In the genomic region with DNA sequence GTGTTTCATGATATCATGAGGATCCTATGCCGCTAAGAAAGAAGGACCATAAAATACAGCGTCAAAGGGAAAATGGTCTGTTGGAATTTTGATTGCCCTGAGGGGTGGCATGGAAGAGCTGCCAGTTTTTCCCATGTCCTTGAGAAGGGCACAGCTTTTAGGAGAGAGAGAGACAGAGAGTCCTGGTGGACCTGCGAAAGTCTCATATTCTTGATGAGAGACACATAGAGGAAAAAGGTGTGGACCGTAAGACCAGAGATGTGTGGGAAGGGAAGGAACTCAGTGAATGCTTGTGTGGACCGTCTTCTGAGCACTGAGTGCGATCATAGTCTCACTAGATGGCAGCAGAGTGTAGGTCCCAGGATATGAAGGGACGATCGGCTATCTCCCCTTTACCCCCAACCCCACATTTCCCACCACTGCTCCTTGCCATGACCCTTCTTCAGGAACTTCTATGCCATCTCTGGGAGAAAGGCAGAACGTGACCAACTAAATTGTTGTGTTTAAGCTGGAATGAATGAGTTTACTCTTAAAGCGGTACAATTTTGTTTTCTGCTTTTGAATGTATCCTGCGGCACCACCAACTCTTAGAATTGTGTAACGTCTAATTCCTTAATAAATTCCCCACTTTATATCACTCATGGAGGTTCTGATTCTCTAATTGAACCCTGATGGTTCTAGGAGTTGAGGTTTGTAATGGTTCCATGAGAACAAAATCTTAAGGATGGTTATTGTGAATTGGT, we compare ENCODE assay signal across 9 cellular contexts.
A peak's percentile ranks its signal among the peaks of the same experiment; 100 is the strongest.
DNase-seq lines count a peak whose midpoint lies in the region; ATAC-seq, FAIRE-seq and TF ChIP-seq lines count a peak whose summit lies in the region.
"Had no signal": no experiment of that assay in that cellular context is flagged by ENCODE, and none has a peak within 500 bp of the region (broad histone marks: within the 10 kb centered on the region; RNA-seq: fewer than 3 reads in every experiment).

No MANE protein-coding gene starts in this region.

- H3K27ac ChIP-seq in tibial artery, result no peak overlapping the region

- peak; percentile 32 to 61 for TF ChIP-seq CTCF in tibial artery (IDR thresholded peaks at IDR 0.05)

- DNase-seq in Right ventricle myocardium superior (no peak), cardiac septum (ENCODE audit: low spot score) (no peak), H54 (ENCODE audit: insufficient read length, low spot score) (no peak), NCI-H146 treated with DMSO at 0.1 percent for 48 hours (lab: John Stamatoyannopoulos, UW; ENCODE audit: unreplicated experiment) (peak; percentile 27), iPS-NIHi7 (ENCODE audit: extremely low spot score) (peak; percentile 80), tibial artery (no peak), activated T-cell treated with anti-CD3 and anti-CD28 coated beads for 4 hours (no peak)
- peak; percentile 5 for DNase-seq in activated naive CD8-positive, alpha-beta T cell treated with anti-CD3 and anti-CD28 coated beads, Interleukin-2, amount 50 U/mL, for 24 hours

- TF ChIP-seq POLR2A in H54 (IDR thresholded peaks at IDR 0.05; ENCODE audit: low read depth, low read length), result no peak

- no peaks in the 10 kb centered on the region for H3K9me3 ChIP-seq in tibial artery

- no peak overlapping the region for H3K4me3 Mint-ChIP-seq in activated naive CD8-positive, alpha-beta T cell treated with anti-CD3 and anti-CD28 coated beads, Interleukin-2, amount 50 U/mL, for 24 hours
- H3K4me3 Mint-ChIP-seq: stimulated activated naive CD8-positive, alpha-beta T cell treated with anti-CD3 and anti-CD28 coated beads, Interleukin-15, Interleukin-2, amounts not matched to agents 100 ng/mL and 50 ng/mL, for 24 hours had no signal

- H3K4me1 ChIP-seq in tibial artery, result no peaks in the 10 kb centered on the region

- H3K4me3 ChIP-seq in tibial artery, result no peak overlapping the region

- H3K36me3 ChIP-seq in tibial artery, result no peaks in the 10 kb centered on the region

- H3K27ac Mint-ChIP-seq in activated naive CD8-positive, alpha-beta T cell treated with anti-CD3 and anti-CD28 coated beads, Interleukin-2, amount 50 U/mL, for 24 hours, result no peak overlapping the region
- H3K27ac Mint-ChIP-seq: stimulated activated naive CD8-positive, alpha-beta T cell treated with anti-CD3 and anti-CD28 coated beads, Interleukin-15, Interleukin-2, amounts not matched to agents 100 ng/mL and 50 ng/mL, for 24 hours had no signal

- no peaks in the 10 kb centered on the region for H3K9me3 Mint-ChIP-seq in activated naive CD8-positive, alpha-beta T cell treated with anti-CD3 and anti-CD28 coated beads, Interleukin-2, amount 50 U/mL, for 24 hours
- H3K9me3 Mint-ChIP-seq: stimulated activated naive CD8-positive, alpha-beta T cell treated with anti-CD3 and anti-CD28 coated beads, Interleukin-15, Interleukin-2, amounts not matched to agents 100 ng/mL and 50 ng/mL, for 24 hours had no signal

- ATAC-seq in Right ventricle myocardium superior (ENCODE audit: poor library complexity), result peak; percentile 81
- ATAC-seq in activated naive CD8-positive, alpha-beta T cell treated with anti-CD3 and anti-CD28 coated beads, Interleukin-2, amount 50 U/mL, for 24 hours, result peak; percentile 63

- H3K4me1 Mint-ChIP-seq in activated naive CD8-positive, alpha-beta T cell treated with anti-CD3 and anti-CD28 coated beads, Interleukin-2, amount 50 U/mL, for 24 hours, result no peaks in the 10 kb centered on the region

- intact Hi-C loops in Right ventricle myocardium superior (cut with DNase I) (loop anchor here (2.0 kb wide), 1 partner anchor 520 kb away; no protein-coding TSS in a partner anchor), cardiac septum (cut with DNase I) (loop anchor here (2.0 kb wide), 1 partner anchor 522 kb away; no protein-coding TSS in a partner anchor), tibial artery (cut with DNase I; ENCODE audit: low total_unique reads) (loop anchor here (5.0 kb wide), 1 partner anchor 524 kb away; no protein-coding TSS in a partner anchor)

- H3K36me3 Mint-ChIP-seq in activated naive CD8-positive, alpha-beta T cell treated with anti-CD3 and anti-CD28 coated beads, Interleukin-2, amount 50 U/mL, for 24 hours (ENCODE audit: low read depth), result no peaks in the 10 kb centered on the region

- peaks cover 10% of the 10 kb centered on the region for H3K27me3 Mint-ChIP-seq in activated naive CD8-positive, alpha-beta T cell treated with anti-CD3 and anti-CD28 coated beads, Interleukin-2, amount 50 U/mL, for 24 hours

- no peaks in the 10 kb centered on the region for H3K27me3 ChIP-seq in tibial artery

- peak; percentile 73 for FAIRE-seq in H54 (lab: Jason Lieb, UNC)

Comparison
In these comparisons a context has a peak if more than half of its experiments do, and no peak if none do; other contexts are left out.
1. DNase-seq: peak in NCI-H146 treated with DMSO at 0.1 percent for 48 hours (single experiment), activated naive CD8-positive, alpha-beta T cell treated with anti-CD3 and anti-CD28 coated beads, Interleukin-2, amount 50 U/mL, for 24 hours (single experiment) and iPS-NIHi7 (single experiment); none in Right ventricle myocardium superior (single experiment), cardiac septum (single experiment), H54 (single experiment), tibial artery (0 of 2) and activated T-cell treated with anti-CD3 and anti-CD28 coated beads for 4 hours (single experiment).